21 cellular contexts compared by ENCODE assay signal in the genomic region with DNA sequence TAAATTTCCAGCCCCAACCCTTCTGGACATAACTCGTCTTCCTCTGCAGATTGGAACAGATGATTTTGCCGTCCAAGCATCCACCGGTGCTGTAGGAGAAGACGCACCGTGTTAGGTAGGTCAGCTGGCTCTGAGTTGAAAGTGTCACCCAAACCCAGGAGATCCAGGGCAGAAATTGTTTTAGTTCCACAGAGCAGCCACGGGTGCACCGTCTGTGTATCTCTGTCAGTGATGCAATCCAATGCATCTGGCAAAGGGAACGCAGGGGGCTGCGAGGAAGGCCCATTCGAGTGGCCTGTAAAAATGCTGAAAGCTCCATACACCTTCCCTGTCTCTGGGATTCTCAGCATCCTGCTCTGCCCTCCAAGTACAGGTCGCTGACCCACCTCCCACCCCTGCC. TPM values are rescaled to one million over a fixed set of nuclear protein-coding genes. Genes with fewer than 3 reads are reported as not detected.
"Had no signal": no experiment of that assay in that cellular context is flagged by ENCODE, and none has a peak within 500 bp of the region (broad histone marks: within the 10 kb centered on the region; RNA-seq: fewer than 3 reads in every experiment).

No MANE protein-coding gene starts in this region.

- DNase-seq: KBM-7, NCI-H1092, NCI-H1436, NCI-H187, NCI-H2029, NCI-H2081 treated with DMSO at 0.1 percent for 48 hours, NCI-H2171, NCI-H226, NCI-H446, NCI-H510A, NCI-H524 treated with DMSO at 0.1 percent for 48 hours, NCI-H69, NCI-H774, Right ventricle myocardium superior, RPMI8226, SIG-M5 had no signal

- H3K4me1 ChIP-seq: SJSA1 had no signal

- H3K4me3 ChIP-seq: SJSA1, SK-N-MC had no signal

- H3K36me3 ChIP-seq: SJSA1 had no signal

- H3K27me3 ChIP-seq: SJSA1 had no signal

- H3K27ac ChIP-seq: SJSA1, SK-N-MC had no signal

RNA-seq across cellular contexts. Expression of a gene that starts 39.9 kb away (rescaled TPM):
- total RNA-seq: HT-29, LHCN-M2, MCF 10A, Right ventricle myocardium superior, SJSA1 had no signal
